Comparison of ENCODE assay signal across 22 cellular contexts in genomic region chr20:62307226-62308101, GRCh38. TPM values are rescaled to one million over a fixed set of nuclear protein-coding genes. Genes with fewer than 3 reads are reported as not detected.
DNase-seq lines count a peak whose midpoint lies in the region; ATAC-seq and TF ChIP-seq lines count a peak whose summit lies in the region.
"Had no signal": no experiment of that assay in that cellular context is flagged by ENCODE, and none has a peak within 500 bp of the region (broad histone marks: within the 10 kb centered on the region; RNA-seq: fewer than 3 reads in every experiment).

No MANE protein-coding gene starts in this region.

- H3K4me3 ChIP-seq in cardiac muscle cell = no peak overlapping the region
- no peak overlapping the region for H3K4me3 ChIP-seq in MG63
- no peak overlapping the region for H3K4me3 ChIP-seq in epithelial cell of esophagus (ENCODE audit: low read length)
- H3K4me3 ChIP-seq: breast epithelium, PC-9 had no signal

- no peaks in the 10 kb centered on the region for H3K27me3 Mint-ChIP-seq in stimulated activated naive B cell treated with anti-CD40 and anti-IgM and Interleukin-4, amounts not matched to agents 10 μg/mL and 1 μg/mL and 100 μg/mL, for 72 hours
- H3K27me3 Mint-ChIP-seq in CD14-positive monocyte (ENCODE audit: low read depth in 3 of 3) = peaks cover 0 to 3% (median 1%) of the 10 kb centered on the region in 3 donors
- H3K27me3 Mint-ChIP-seq: activated naive CD8-positive, alpha-beta T cell treated with anti-CD3 and anti-CD28 coated beads, Interleukin-2, amount 50 U/mL, for 24 hours; CD4-positive, CD25-positive, alpha-beta regulatory T cell; dendritic cell treated with granulocyte-macrophage colony-stimulating factor and Interleukin-4, amounts not matched to agents 40 ng/mL and 50 ng/mL, for 4 days; progenitor cell of endocrine pancreas had no signal

- no peak for ATAC-seq in Right ventricle myocardium superior (ENCODE audit: poor library complexity)
- ATAC-seq in stimulated activated naive B cell treated with anti-CD40 and anti-IgM and Interleukin-4, amounts not matched to agents 10 μg/mL and 1 μg/mL and 100 μg/mL, for 72 hours (replicated peaks) = no peak
- ATAC-seq: activated CD4-positive, CD25-positive, alpha-beta regulatory T cell treated with anti-CD3 and anti-CD28 coated beads, Interleukin-2, amount 50 U/mL, for 24 hours; activated naive CD8-positive, alpha-beta T cell treated with anti-CD3 and anti-CD28 coated beads, Interleukin-2, amount 50 U/mL, for 24 hours; SK-N-SH treated with all-trans-retinoic acid at 6 μM for 48 hours had no signal

- intact Hi-C loops in Right ventricle myocardium superior (cut with DNase I) (no loop called here), CD14-positive monocyte (cut with micrococcal nuclease) (loop anchor here (10.0 kb wide), 4 partner anchors 183 to 627 kb away; partner anchors contain the start of genes GID8 (in 1 of the 2), LSM14B (in 1 of the 2) and OGFR (in 1 of the 2))

- peak overlapping the region; percentile 76 for H3K27ac Mint-ChIP-seq in stimulated activated naive B cell treated with anti-CD40 and anti-IgM and Interleukin-4, amounts not matched to agents 10 μg/mL and 1 μg/mL and 100 μg/mL, for 72 hours
- H3K27ac Mint-ChIP-seq in CD14-positive monocyte = no peak overlapping the region
- H3K27ac Mint-ChIP-seq: activated naive CD8-positive, alpha-beta T cell treated with anti-CD3 and anti-CD28 coated beads, Interleukin-2, amount 50 U/mL, for 24 hours; CD4-positive, CD25-positive, alpha-beta regulatory T cell; dendritic cell treated with granulocyte-macrophage colony-stimulating factor and Interleukin-4, amounts not matched to agents 40 ng/mL and 50 ng/mL, for 4 days; progenitor cell of endocrine pancreas had no signal

- H3K36me3 ChIP-seq in cardiac muscle cell (peaks cover 54% of the 10 kb centered on the region), MG63 (peaks cover 70% of the 10 kb centered on the region)
- H3K36me3 ChIP-seq: breast epithelium had no signal

- TF ChIP-seq CTCF in cardiac muscle cell (IDR thresholded peaks at IDR 0.05; ENCODE audit: low read depth, low read length) = no peak
- TF ChIP-seq CTCF in epithelial cell of esophagus (IDR thresholded peaks at IDR 0.05; ENCODE audit: insufficient read depth, low read depth, low read length, missing control alignments) = no peak
- no peak for TF ChIP-seq CTCF in CD14-positive monocyte (IDR thresholded peaks at IDR 0.05)

- H3K4me1 ChIP-seq in cardiac muscle cell (ENCODE audit: low read depth) = peaks cover 13% of the 10 kb centered on the region

- no peak overlapping the region for H3K4me3 Mint-ChIP-seq in stimulated activated naive B cell treated with anti-CD40 and anti-IgM and Interleukin-4, amounts not matched to agents 10 μg/mL and 1 μg/mL and 100 μg/mL, for 72 hours
- no peak overlapping the region for H3K4me3 Mint-ChIP-seq in CD14-positive monocyte
- H3K4me3 Mint-ChIP-seq: activated naive CD8-positive, alpha-beta T cell treated with anti-CD3 and anti-CD28 coated beads, Interleukin-2, amount 50 U/mL, for 24 hours; dendritic cell treated with granulocyte-macrophage colony-stimulating factor and Interleukin-4, amounts not matched to agents 40 ng/mL and 50 ng/mL, for 4 days had no signal

- H3K9me3 ChIP-seq in cardiac muscle cell (ENCODE audit: low read depth) (no peaks in the 10 kb centered on the region), MG63 (no peaks in the 10 kb centered on the region)
- H3K9me3 ChIP-seq: breast epithelium had no signal

- peaks cover 20 to 24% of the 10 kb centered on the region in 2 donors for H3K36me3 Mint-ChIP-seq in stimulated activated naive B cell treated with anti-CD40 and anti-IgM and Interleukin-4, amounts not matched to agents 10 μg/mL and 1 μg/mL and 100 μg/mL, for 72 hours
- H3K36me3 Mint-ChIP-seq in CD14-positive monocyte = peaks cover 43 to 59% of the 10 kb centered on the region in 2 donors

- H3K4me1 Mint-ChIP-seq in stimulated activated naive B cell treated with anti-CD40 and anti-IgM and Interleukin-4, amounts not matched to agents 10 μg/mL and 1 μg/mL and 100 μg/mL, for 72 hours = peaks cover 11 to 27% of the 10 kb centered on the region in 2 donors
- peaks cover 21% of the 10 kb centered on the region for H3K4me1 Mint-ChIP-seq in CD14-positive monocyte

- DNase-seq in cardiac muscle cell (ENCODE audit: low read depth in 1 of 2, low spot score in 1 of 2) = no peak
- no peak for DNase-seq in Right ventricle myocardium superior
- peak; percentile 63 for DNase-seq in MG63
- peak; percentile 30 for DNase-seq in epithelial cell of esophagus (ENCODE audit: low read depth)
- no peak for DNase-seq in stimulated activated naive B cell treated with anti-CD40 and anti-IgM and Interleukin-4, amounts not matched to agents 10 μg/mL and 1 μg/mL and 100 μg/mL, for 72 hours
- DNase-seq in CD14-positive monocyte (ENCODE audit: low spot score) = no peak
- DNase-seq in dedifferentiated amniotic fluid mesenchymal stem cell (ENCODE audit: extremely low spot score) = no peak
- DNase-seq in DMS79 treated with DMSO at 0.1 percent for 48 hours (lab: John Stamatoyannopoulos, UW) = no peak
- DNase-seq: activated naive CD8-positive, alpha-beta T cell treated with anti-CD3 and anti-CD28 coated beads, Interleukin-2, amount 50 U/mL, for 24 hours; CD4-positive, CD25-positive, alpha-beta regulatory T cell; DMS79; NCI-H1417; NCI-H2171; NCI-H774; stimulated activated CD4-positive, alpha-beta T cell treated with anti-CD3 and anti-CD28 coated beads, Interleukin-4, amount 100 ng/mL, for 24 hours; T1000 had no signal

- peak overlapping the region; percentile 17 for H3K27ac ChIP-seq in cardiac muscle cell
- H3K27ac ChIP-seq: breast epithelium, PC-9 had no signal

- H3K27me3 ChIP-seq in cardiac muscle cell = no peaks in the 10 kb centered on the region
- H3K27me3 ChIP-seq in MG63 = no peaks in the 10 kb centered on the region
- H3K27me3 ChIP-seq: breast epithelium had no signal

- no peaks in the 10 kb centered on the region for H3K9me3 Mint-ChIP-seq in stimulated activated naive B cell treated with anti-CD40 and anti-IgM and Interleukin-4, amounts not matched to agents 10 μg/mL and 1 μg/mL and 100 μg/mL, for 72 hours
- H3K9me3 Mint-ChIP-seq in CD14-positive monocyte = no peaks in the 10 kb centered on the region
- H3K9me3 Mint-ChIP-seq: activated naive CD8-positive, alpha-beta T cell treated with anti-CD3 and anti-CD28 coated beads, Interleukin-2, amount 50 U/mL, for 24 hours; CD4-positive, CD25-positive, alpha-beta regulatory T cell; dendritic cell treated with granulocyte-macrophage colony-stimulating factor and Interleukin-4, amounts not matched to agents 40 ng/mL and 50 ng/mL, for 4 days had no signal

RNA-seq across cellular contexts. Expression of gene ADRM1, which starts 4.7 kb away (rescaled TPM):
- total RNA-seq in cardiac muscle cell (128 and 201 TPM in 2 replicates), Right ventricle myocardium superior (68.5 TPM)
- polyA plus RNA-seq in cardiac muscle cell (105 and 160 TPM in 2 replicates), CD14-positive monocyte (10 to 100 TPM; 72.5 to 81.5 TPM)
- 264 and 328 TPM in 2 replicates for total RNA-seq in MG63 (2014; rRNA removed; shearing (Covaris generic); ENCODE audit: low replicate concordance)

RNA-seq across cellular contexts. Expression of gene LAMA5, which starts 59.6 kb away (rescaled TPM):
- total RNA-seq in cardiac muscle cell (103 and 162 TPM in 2 replicates), Right ventricle myocardium superior (79.6 TPM)
- polyA plus RNA-seq in cardiac muscle cell (168 and 214 TPM in 2 replicates), CD14-positive monocyte (not detected)
- total RNA-seq in MG63 (2014; rRNA removed; shearing (Covaris generic); ENCODE audit: low replicate concordance) = 12.8 and 22.2 TPM in 2 replicates

Comparison
In these comparisons a context has a peak if more than half of its experiments do, and no peak if none do; other contexts are left out.
1. DNase-seq: peak in MG63 (single experiment) and epithelial cell of esophagus (single experiment); none in cardiac muscle cell (0 of 2), Right ventricle myocardium superior (single experiment), stimulated activated naive B cell treated with anti-CD40 and anti-IgM and Interleukin-4, amounts not matched to agents 10 μg/mL and 1 μg/mL and 100 μg/mL, for 72 hours (single experiment), CD14-positive monocyte (single experiment), dedifferentiated amniotic fluid mesenchymal stem cell (single experiment) and DMS79 treated with DMSO at 0.1 percent for 48 hours (single experiment).